In genomic region chr3:15847239-15847638, GRCh38 we compare ENCODE assay signal across 33 cellular contexts.
"Had no signal": no experiment of that assay in that cellular context is flagged by ENCODE, and none has a peak within 500 bp of the region (broad histone marks: within the 10 kb centered on the region; RNA-seq: fewer than 3 reads in every experiment).

No MANE protein-coding gene starts in this region.

- H3K27ac Mint-ChIP-seq: activated CD8-positive, alpha-beta memory T cell treated with anti-CD3 and anti-CD28 coated beads, Interleukin-2, amount 10 ng/mL, durations not matched to agents 7 days and 5 days; activated CD8-positive, alpha-beta T cell treated with anti-CD3 and anti-CD28 coated beads for 36 hours; activated T-helper 1 cell treated with anti-CD3 and anti-CD28 coated beads, Interleukin-12 subunit alpha, Interleukin-12 subunit beta, Interleukin-2, Interleukin-4 antibody, amounts not matched to agents 30 ng/mL and 10 ng/mL and 1 ng/mL, durations not matched to agents 14 hours and 24 hours and 36 hours; dendritic cell treated with granulocyte-macrophage colony-stimulating factor and Interleukin-4, amounts not matched to agents 40 ng/mL and 50 ng/mL, for 4 days; endodermal cell; WTC11 had no signal

- H3K27ac ChIP-seq: brain microvascular endothelial cell, coronary artery, dorsolateral prefrontal cortex, foreskin keratinocyte, heart left ventricle, VCaP had no signal

- DNase-seq: activated CD4-positive, alpha-beta T cell treated with anti-CD3 and anti-CD28 coated beads for 48 hours; activated CD4-positive, alpha-beta T cell treated with anti-CD3 and anti-CD28 coated beads, Interleukin-2, amount 50 U/mL, for 1 hour; activated CD4-positive, alpha-beta T cell treated with anti-CD3 and anti-CD28 coated beads, Interleukin-2, amount 50 U/mL, for 48 hours; activated CD8-positive, alpha-beta memory T cell treated with anti-CD3 and anti-CD28 coated beads, Interleukin-2, amount 10 ng/mL, durations not matched to agents 7 days and 5 days; activated CD8-positive, alpha-beta memory T cell treated with anti-CD3 and anti-CD28 coated beads, Interleukin-2, amount 50 U/mL, for 4 hours; activated CD8-positive, alpha-beta T cell treated with anti-CD3 and anti-CD28 coated beads for 36 hours; activated gamma-delta T cell; activated naive CD4-positive, alpha-beta T cell; activated naive CD4-positive, alpha-beta T cell treated with anti-CD3 and anti-CD28 coated beads, Interleukin-2, amount 50 U/mL, for 16 hours; activated T-cell treated with anti-CD3 and anti-CD28 coated beads, Interleukin-2, amount 50 U/mL, for 1 hour; activated T-cell treated with anti-CD3 and anti-CD28 coated beads, Interleukin-2, amount 50 U/mL, for 48 hours; amniotic stem cell; anterior cingulate cortex; brain microvascular endothelial cell; dorsolateral prefrontal cortex; effector memory CD4-positive, alpha-beta T cell; endodermal cell; foreskin keratinocyte; gastrocnemius medialis; glutamatergic neuron; heart left ventricle; T-helper 1 cell; T-helper 2 cell had no signal

- H3K4me1 ChIP-seq: foreskin keratinocyte had no signal

- H3K9me3 Mint-ChIP-seq: central memory CD8-positive, alpha-beta T cell; dendritic cell treated with granulocyte-macrophage colony-stimulating factor and Interleukin-4, amounts not matched to agents 40 ng/mL and 50 ng/mL, for 4 days had no signal

- H3K36me3 ChIP-seq: brain microvascular endothelial cell, gastrocnemius medialis, heart left ventricle had no signal

- H3K4me3 ChIP-seq: coronary artery, dorsolateral prefrontal cortex, gastrocnemius medialis, heart left ventricle had no signal

- H3K27me3 Mint-ChIP-seq: activated CD8-positive, alpha-beta memory T cell treated with anti-CD3 and anti-CD28 coated beads, Interleukin-2, amount 10 ng/mL, durations not matched to agents 7 days and 5 days; activated CD8-positive, alpha-beta T cell treated with anti-CD3 and anti-CD28 coated beads for 36 hours; central memory CD8-positive, alpha-beta T cell; dendritic cell treated with granulocyte-macrophage colony-stimulating factor and Interleukin-4, amounts not matched to agents 40 ng/mL and 50 ng/mL, for 4 days had no signal

- H3K9me3 ChIP-seq: gastrocnemius medialis had no signal

- FAIRE-seq: astrocyte, bronchial epithelial cell, TTC549 had no signal

- H3K4me3 Mint-ChIP-seq: activated CD8-positive, alpha-beta memory T cell treated with anti-CD3 and anti-CD28 coated beads, Interleukin-2, amount 10 ng/mL, durations not matched to agents 7 days and 5 days; activated CD8-positive, alpha-beta T cell treated with anti-CD3 and anti-CD28 coated beads for 36 hours; activated T-helper 1 cell treated with anti-CD3 and anti-CD28 coated beads, Interleukin-12 subunit alpha, Interleukin-12 subunit beta, Interleukin-2, Interleukin-4 antibody, amounts not matched to agents 30 ng/mL and 10 ng/mL and 1 ng/mL, durations not matched to agents 14 hours and 24 hours and 36 hours; central memory CD8-positive, alpha-beta T cell; dendritic cell treated with granulocyte-macrophage colony-stimulating factor and Interleukin-4, amounts not matched to agents 40 ng/mL and 50 ng/mL, for 4 days; endodermal cell; WTC11 had no signal

- H3K27me3 ChIP-seq: brain microvascular endothelial cell, dorsolateral prefrontal cortex, foreskin keratinocyte, gastrocnemius medialis, heart left ventricle had no signal

- ATAC-seq: activated CD8-positive, alpha-beta memory T cell treated with anti-CD3 and anti-CD28 coated beads, Interleukin-2, amount 10 ng/mL, durations not matched to agents 7 days and 5 days; activated CD8-positive, alpha-beta T cell treated with anti-CD3 and anti-CD28 coated beads for 36 hours; esophagus mucosa; foreskin keratinocyte; gastrocnemius medialis; heart left ventricle; WTC11 had no signal
